Comparison of ENCODE assay signal across 27 cellular contexts in genomic region chr3:152944671-152945070, GRCh38.
"Had no signal": no experiment of that assay in that cellular context is flagged by ENCODE, and none has a peak within 500 bp of the region (broad histone marks: within the 10 kb centered on the region; RNA-seq: fewer than 3 reads in every experiment).

No MANE protein-coding gene starts in this region.

- H3K27ac ChIP-seq: hepatocyte, left ventricle myocardium inferior, pancreas, prostate gland, suprapubic skin, thoracic aorta, tibial artery, upper lobe of right lung had no signal

- H3K4me3 ChIP-seq: hepatocyte, left ventricle myocardium inferior, lung, pancreas, prostate gland, skin epidermis, suprapubic skin, thoracic aorta, tibial artery, upper lobe of right lung had no signal

- DNase-seq: islet precursor cell; left ventricle myocardium inferior; naive thymus-derived CD8-positive, alpha-beta T cell; nucleus accumbens; pancreas; posterior cingulate gyrus; retina; right cardiac atrium; stimulated activated CD4-positive, alpha-beta T cell treated with anti-CD3 and anti-CD28 coated beads, Interleukin-12 subunit alpha, Interleukin-12 subunit beta, amount 100 ng/mL, for 4 hours; stimulated activated CD4-positive, alpha-beta T cell treated with anti-CD3 and anti-CD28 coated beads, Interleukin-15, amount 100 ng/mL, for 24 hours; stimulated activated CD4-positive, alpha-beta T cell treated with anti-CD3 and anti-CD28 coated beads, Interleukin-2, amount 100 ng/mL, for 24 hours; stimulated activated CD4-positive, alpha-beta T cell treated with anti-CD3 and anti-CD28 coated beads, Interleukin-4, amount 100 ng/mL, for 1 hour; stimulated activated naive CD4-positive, alpha-beta T cell; tibial artery; trophoblast cell; upper lobe of right lung had no signal

- H3K36me3 ChIP-seq: left ventricle myocardium inferior, pancreas, prostate gland, suprapubic skin, thoracic aorta, tibial artery, upper lobe of right lung had no signal

- H3K27me3 ChIP-seq: hepatocyte, pancreas, suprapubic skin, tibial artery, upper lobe of right lung had no signal

- H3K27ac Mint-ChIP-seq: memory B cell; naive thymus-derived CD8-positive, alpha-beta T cell; nephron; stimulated activated naive CD8-positive, alpha-beta T cell treated with anti-CD3 and anti-CD28 coated beads, Interleukin-15, Interleukin-2, amounts not matched to agents 100 ng/mL and 50 ng/mL, for 24 hours had no signal

- H3K9me3 ChIP-seq: left ventricle myocardium inferior, pancreas, prostate gland, suprapubic skin, thoracic aorta, tibial artery, upper lobe of right lung had no signal

- H3K79me2 ChIP-seq: hepatocyte had no signal

- H3K9me3 Mint-ChIP-seq: memory B cell; naive thymus-derived CD8-positive, alpha-beta T cell; nephron; neural crest cell; stimulated activated naive CD8-positive, alpha-beta T cell treated with anti-CD3 and anti-CD28 coated beads, Interleukin-15, Interleukin-2, amounts not matched to agents 100 ng/mL and 50 ng/mL, for 24 hours had no signal

- ATAC-seq: naive thymus-derived CD8-positive, alpha-beta T cell; pancreas; right cardiac atrium; sciatic nerve; upper lobe of right lung had no signal

- H3K4me1 ChIP-seq: pancreas, prostate gland, tibial artery, upper lobe of right lung had no signal

- H3K4me1 Mint-ChIP-seq: memory B cell; naive thymus-derived CD8-positive, alpha-beta T cell; neural crest cell had no signal

- H3K4me2 ChIP-seq: hepatocyte had no signal

- H3K27me3 Mint-ChIP-seq: memory B cell; naive thymus-derived CD8-positive, alpha-beta T cell; stimulated activated naive CD8-positive, alpha-beta T cell treated with anti-CD3 and anti-CD28 coated beads, Interleukin-15, Interleukin-2, amounts not matched to agents 100 ng/mL and 50 ng/mL, for 24 hours had no signal

- H2AFZ ChIP-seq: hepatocyte had no signal

- H3K36me3 Mint-ChIP-seq: memory B cell; naive thymus-derived CD8-positive, alpha-beta T cell had no signal

- H3K4me3 Mint-ChIP-seq: memory B cell; naive thymus-derived CD8-positive, alpha-beta T cell; nephron; neural crest cell; stimulated activated naive CD8-positive, alpha-beta T cell treated with anti-CD3 and anti-CD28 coated beads, Interleukin-15, Interleukin-2, amounts not matched to agents 100 ng/mL and 50 ng/mL, for 24 hours had no signal
